Comparison of ENCODE assay signal across 11 cellular contexts in genomic region chr12:12265035-12265434, GRCh38. TPM values are rescaled to one million over a fixed set of nuclear protein-coding genes. Genes with fewer than 3 reads are reported as not detected.
DNase-seq lines count a peak whose midpoint lies in the region; ATAC-seq and TF ChIP-seq lines count a peak whose summit lies in the region.
"Had no signal": no experiment of that assay in that cellular context is flagged by ENCODE, and none has a peak within 500 bp of the region (broad histone marks: within the 10 kb centered on the region; RNA-seq: fewer than 3 reads in every experiment).

No MANE protein-coding gene starts in this region.

- TF ChIP-seq CTCF in heart right ventricle (IDR thresholded peaks at IDR 0.05): no peak
- TF ChIP-seq CTCF in breast epithelium (IDR thresholded peaks at IDR 0.05): no peak
- no peak for TF ChIP-seq CTCF in uterus (IDR thresholded peaks at IDR 0.05)

- H3K4me3 ChIP-seq in heart right ventricle (peak overlapping the region in 9 of 10 donors; percentile 62 to 95 (median 80)), breast epithelium (peak overlapping the region; percentile 77 to 86 (median 85)), mesodermal cell (ENCODE audit: extremely low read depth, insufficient read depth, low read length, poor library complexity, severe bottlenecking) (peak overlapping the region; percentile 89), uterus (peak overlapping the region; percentile 80 to 85)

- TF ChIP-seq POLR2A in breast epithelium (IDR thresholded peaks at IDR 0.05) (no peak), uterus (IDR thresholded peaks at IDR 0.05) (no peak)

- H3K27ac ChIP-seq in heart right ventricle (peak overlapping the region in 5 of 10 donors; percentile 96 to 100 (median 99)), breast epithelium (peak overlapping the region; percentile 99 to 100), mesodermal cell (ENCODE audit: low read depth, low read length, severe bottlenecking) (no peak overlapping the region), uterus (peak overlapping the region; percentile 98 to 100)

- peaks cover 0 to 28% (median 17%) of the 10 kb centered on the region in 9 donors for H3K4me1 ChIP-seq in heart right ventricle
- H3K4me1 ChIP-seq in breast epithelium: peaks cover 0 to 3% of the 10 kb centered on the region in 2 donors
- no peaks in the 10 kb centered on the region for H3K4me1 ChIP-seq in mesodermal cell (ENCODE audit: control insufficient read depth, insufficient read depth, low read length, poor library complexity, severe bottlenecking)
- H3K4me1 ChIP-seq in uterus: no peaks in the 10 kb centered on the region

- no peaks in the 10 kb centered on the region for H3K9me3 ChIP-seq in heart right ventricle
- no peaks in the 10 kb centered on the region for H3K9me3 ChIP-seq in breast epithelium
- no peaks in the 10 kb centered on the region for H3K9me3 ChIP-seq in mesodermal cell (ENCODE audit: control insufficient read depth, low read length)
- no peaks in the 10 kb centered on the region for H3K9me3 ChIP-seq in uterus

- intact Hi-C loops in heart right ventricle (cut with DNase I): loop anchor here in 3 of 10 donors (5.0 to 10.0 kb wide), 5 partner anchors 50 to 100 kb away; no protein-coding TSS in a partner anchor
- intact Hi-C loops in Right ventricle myocardium inferior (cut with DNase I): loop anchor here (5.0 to 10.0 kb wide), 3 partner anchors 62 to 180 kb away; no protein-coding TSS in a partner anchor
- intact Hi-C loops in breast epithelium (cut with DNase I; ENCODE audit: low total_unique reads): loop anchor here (5.0 kb wide), 1 partner anchor 573 kb away; no protein-coding TSS in a partner anchor
- intact Hi-C loops in uterus (cut with DNase I; ENCODE audit: low total_unique reads): loop anchor here (5.0 kb wide), 1 partner anchor 57 kb away; no protein-coding TSS in a partner anchor

- WGBS in heart right ventricle, 2 donors: 45 to 53% methylated on average over 3 of the region's 3 CpGs
- no CpG with 5 or more reads among the region's 3 CpGs for WGBS in mesodermal cell (ENCODE audit: insufficient coverage in 2 of 2), 2 experiments

- ATAC-seq in heart right ventricle (no peak), Right ventricle myocardium inferior (no peak), HG03342 (IDR thresholded peaks at IDR 0.05; ENCODE audit: unreplicated experiment) (no peak)

- H3K27me3 ChIP-seq in heart right ventricle (peaks cover 0 to 40% (median 0%) of the 10 kb centered on the region in 7 donors), breast epithelium (no peaks in the 10 kb centered on the region), uterus (no peaks in the 10 kb centered on the region)

- H3K36me3 ChIP-seq in heart right ventricle (no peaks in the 10 kb centered on the region), breast epithelium (no peaks in the 10 kb centered on the region), mesodermal cell (ENCODE audit: control insufficient read depth, insufficient read depth, low read length) (no peaks in the 10 kb centered on the region), uterus (no peaks in the 10 kb centered on the region)

- DNase-seq in heart right ventricle (no peak), Right ventricle myocardium inferior (ENCODE audit: missing footprints) (no peak), breast epithelium (ENCODE audit: low spot score in 2 of 2) (no peak), uterus (no peak), GDM1 (lab: John Stamatoyannopoulos, UW) (no peak), COR-L47 (lab: John Stamatoyannopoulos, UW) (no peak)
- DNase-seq: activated CD4-positive, alpha-beta T cell treated with anti-CD3 and anti-CD28 coated beads for 4 hours; foreskin melanocyte; NCI-H1417 treated with DMSO at 0.1 percent for 48 hours had no signal

RNA-seq across cellular contexts. Expression of gene LRP6, which starts 1.8 kb away (rescaled TPM):
- total RNA-seq in heart right ventricle (10 to 100 TPM; 20.3 to 31.1 (median 25.9) TPM), Right ventricle myocardium inferior (20.1 TPM), breast epithelium (10 to 100 TPM; 28.6 to 69.1 (median 52.4) TPM), uterus (100 to 1,000 TPM in 1 of 4 donors, 10 to 100 TPM in 3; 18.7 to 141 (median 50.1) TPM)
- 1 to 10 TPM; 3.1 to 4.5 TPM for polyA plus RNA-seq in heart right ventricle
- 24.2 TPM for polyA plus RNA-seq in mesodermal cell (2013, experiment 1 of 2)
- 21.2 TPM for polyA plus RNA-seq in mesodermal cell (2013, experiment 2 of 2)
